ENCODE assay signal across 2 cellular contexts in genomic region chr7:122145937-122146336, GRCh38.
TF ChIP-seq lines count a peak whose summit lies in the region.

No MANE protein-coding gene starts in this region.

TF ChIP-seq in GM23338, 12 proteins besides CTCF, POLR2A, EP300 and RAD21 (continued from another document):
- TF ChIP-seq REST (IDR thresholded peaks at IDR 0.05; ENCODE audit: unreplicated experiment) = no peak
- TF ChIP-seq POLR2AphosphoS5 (IDR thresholded peaks at IDR 0.05; ENCODE audit: low read depth) = 0 out of 2 replicates have a peak, but pooled peaks have one; percentile 22
- no peak for TF ChIP-seq EZH2phosphoT487 (IDR thresholded peaks at IDR 0.05; ENCODE audit: unreplicated experiment)
TF ChIP-seq in GM23338: peak in this region for 2.

TF ChIP-seq in SK-N-SH, 30 proteins besides CTCF, POLR2A, EP300 and RAD21 (continued from another document):
- TF ChIP-seq FOXJ3 (CRISPR knock-in tag; IDR thresholded peaks at IDR 0.05) (no peak), REST (IDR thresholded peaks at IDR 0.05; ENCODE audit: low read depth, low read length) (no peak), ZBTB33 (IDR thresholded peaks at IDR 0.05; ENCODE audit: borderline replicate concordance, low read depth) (no peak), CHD2 (IDR thresholded peaks at IDR 0.05; ENCODE audit: low read length, partially characterized antibody) (no peak), SMC3 (IDR thresholded peaks at IDR 0.05; ENCODE audit: low read depth, low read length) (no peak)
